In the genomic region with DNA sequence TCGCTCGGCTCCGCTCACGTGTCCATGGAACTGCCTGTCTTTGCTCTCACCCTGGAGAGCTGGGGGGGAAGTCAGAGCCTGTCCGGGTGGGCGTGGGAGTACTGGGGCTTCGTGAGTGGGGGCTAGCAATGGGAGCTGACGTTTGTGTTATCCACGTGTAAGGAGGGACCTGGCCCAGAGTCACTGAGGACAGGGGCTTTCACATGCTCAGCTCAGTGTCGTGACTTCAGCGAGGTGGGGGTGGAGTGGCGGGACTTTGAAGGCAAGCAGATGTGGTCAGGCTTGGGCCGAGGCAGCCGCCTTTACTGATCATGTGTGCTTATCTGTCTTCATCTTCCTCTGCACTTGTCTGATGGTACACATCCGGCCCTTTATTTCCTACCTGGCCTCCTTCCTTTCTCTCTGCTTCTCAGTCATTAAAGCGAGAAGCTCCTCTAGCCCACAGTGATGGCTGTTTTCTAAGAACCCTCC, we compare ENCODE assay signal across 8 cellular contexts.
DNase-seq lines count a peak whose midpoint lies in the region; ATAC-seq lines count a peak whose summit lies in the region.

No MANE protein-coding gene starts in this region.

- no peak overlapping the region for H3K4me3 Mint-ChIP-seq in activated naive CD8-positive, alpha-beta T cell treated with anti-CD3 and anti-CD28 coated beads for 36 hours

- H3K18ac ChIP-seq in neuronal stem cell (ENCODE audit: low read length) = peak overlapping the region; percentile 69
- no peak overlapping the region for H3K18ac ChIP-seq in mesendoderm (ENCODE audit: low read length)

- H2AK5ac ChIP-seq in neuronal stem cell (ENCODE audit: low read depth, low read length) (peak overlapping the region; percentile 10), mesendoderm (ENCODE audit: low read length) (no peak overlapping the region)

- peak overlapping the region; percentile 93 for H3K27ac Mint-ChIP-seq in activated naive CD8-positive, alpha-beta T cell treated with anti-CD3 and anti-CD28 coated beads for 36 hours

- H3K9me3 ChIP-seq in neuronal stem cell (replicated peaks in 1 of 2; ENCODE audit: control insufficient read depth in 2 of 2, insufficient read depth in 1 of 2, low read depth in 1 of 2, low read length in 2 of 2) = peaks cover 6 to 24% of the 10 kb centered on the region in 2 donors

- no peak overlapping the region for H2BK120ac ChIP-seq in neuronal stem cell (ENCODE audit: low read depth, low read length)
- H2BK120ac ChIP-seq in mesendoderm (ENCODE audit: low read depth, low read length) = no peak overlapping the region

- H3K23ac ChIP-seq in neuronal stem cell (ENCODE audit: low read depth, low read length, poor library complexity) = no peak overlapping the region
- H3K23ac ChIP-seq in mesendoderm (ENCODE audit: low read length) = no peak overlapping the region

- no peak overlapping the region for H3K4me2 ChIP-seq in neuronal stem cell (ENCODE audit: insufficient read depth, low read length, poor library complexity, severe bottlenecking)
- no peak overlapping the region for H3K4me2 ChIP-seq in mesendoderm (ENCODE audit: low read length)

- DNase-seq in activated CD4-positive, CD25-positive, alpha-beta regulatory T cell (lab: John Stamatoyannopoulos, UW) = peak; percentile 7 to 47 (median 29)
- peak; percentile 48 for DNase-seq in activated naive CD8-positive, alpha-beta T cell treated with anti-CD3 and anti-CD28 coated beads for 36 hours
- DNase-seq in neuronal stem cell (ENCODE audit: low spot score) (no peak), mesendoderm (no peak)

- no peaks in the 10 kb centered on the region for H3K27me3 ChIP-seq in neuronal stem cell (ENCODE audit: control insufficient read depth in 3 of 3, insufficient read depth in 3 of 3, low read depth in 1 of 3, low read length in 3 of 3)
- no peaks in the 10 kb centered on the region for H3K27me3 ChIP-seq in mesendoderm (ENCODE audit: insufficient read depth, low read length, poor library complexity)

- no peak overlapping the region for H2AFZ ChIP-seq in neuronal stem cell (ENCODE audit: low read length)

- H3K79me2 ChIP-seq in mesendoderm (ENCODE audit: control insufficient read depth, insufficient read depth, low read length) = no peaks in the 10 kb centered on the region

- H3K4me3 ChIP-seq in neuronal stem cell (ENCODE audit: low read length in 2 of 2) = no peak overlapping the region
- no peak overlapping the region for H3K4me3 ChIP-seq in mesendoderm (ENCODE audit: low read length)

- no peak overlapping the region for H3K27ac ChIP-seq in neuronal stem cell (replicated peaks; ENCODE audit: low read length)
- peak overlapping the region; percentile 99 for H3K27ac ChIP-seq in temporal lobe (ENCODE audit: low read depth, low read length)
- no peak overlapping the region for H3K27ac ChIP-seq in mesendoderm (ENCODE audit: low read depth, low read length)

- H2BK5ac ChIP-seq in neuronal stem cell (ENCODE audit: low read length) (no peak overlapping the region), mesendoderm (ENCODE audit: low read length) (no peak overlapping the region)

- no peak overlapping the region for H4K5ac ChIP-seq in mesendoderm (ENCODE audit: low read length)

- H3K14ac ChIP-seq in neuronal stem cell (ENCODE audit: low read length) = no peak overlapping the region

- no CpG with 5 or more reads among the region's 16 CpGs for WGBS in neuronal stem cell (ENCODE audit: extremely low coverage in 2 of 2, insufficient read length in 2 of 2, insufficient replicate concordance in 1 of 2), 2 donors
- no CpG with 5 or more reads among the region's 16 CpGs for WGBS in mesendoderm (ENCODE audit: extremely low coverage, insufficient coverage, low lambda C conversion rate)

- H3K4me1 Mint-ChIP-seq in activated naive CD8-positive, alpha-beta T cell treated with anti-CD3 and anti-CD28 coated beads for 36 hours = peaks cover 54% of the 10 kb centered on the region

- no peaks in the 10 kb centered on the region for H3K36me3 Mint-ChIP-seq in activated naive CD8-positive, alpha-beta T cell treated with anti-CD3 and anti-CD28 coated beads for 36 hours

- no peak overlapping the region for H3K9ac ChIP-seq in neuronal stem cell (ENCODE audit: low read depth, low read length, poor library complexity)
- no peak overlapping the region for H3K9ac ChIP-seq in mesendoderm (ENCODE audit: low read length)

- no peaks in the 10 kb centered on the region for H3K27me3 Mint-ChIP-seq in activated naive CD8-positive, alpha-beta T cell treated with anti-CD3 and anti-CD28 coated beads for 36 hours

- no peak overlapping the region for H4K91ac ChIP-seq in neuronal stem cell (ENCODE audit: low read depth, low read length, poor library complexity)

- H3K4ac ChIP-seq in neuronal stem cell (ENCODE audit: low read length) (no peak overlapping the region), mesendoderm (ENCODE audit: low read depth, low read length) (no peak overlapping the region)

- no peak overlapping the region for H3K56ac ChIP-seq in mesendoderm (ENCODE audit: low read length)

- H3K4me1 ChIP-seq in neuronal stem cell (ENCODE audit: control insufficient read depth in 2 of 2, insufficient read depth in 1 of 2, low read depth in 1 of 2, low read length in 2 of 2) (peaks cover 24 to 26% of the 10 kb centered on the region in 2 donors), mesendoderm (ENCODE audit: control insufficient read depth, low read depth, low read length) (no peaks in the 10 kb centered on the region)

- ATAC-seq in HG02938 (IDR thresholded peaks at IDR 0.05; ENCODE audit: unreplicated experiment) = no peak
- no peak for ATAC-seq in GM18861 (IDR thresholded peaks at IDR 0.05; ENCODE audit: unreplicated experiment)
- ATAC-seq in HG02759 (IDR thresholded peaks at IDR 0.05; ENCODE audit: unreplicated experiment) = no peak

- peaks cover 3% of the 10 kb centered on the region for H3K9me3 Mint-ChIP-seq in activated naive CD8-positive, alpha-beta T cell treated with anti-CD3 and anti-CD28 coated beads for 36 hours

- peaks cover 12 to 23% of the 10 kb centered on the region in 2 donors for H3K36me3 ChIP-seq in neuronal stem cell (replicated peaks in 1 of 2; ENCODE audit: control insufficient read depth in 2 of 2, insufficient read depth in 2 of 2, low read length in 2 of 2)
- no peaks in the 10 kb centered on the region for H3K36me3 ChIP-seq in mesendoderm (ENCODE audit: control insufficient read depth, insufficient read depth, low read length)

- H2BK12ac ChIP-seq in neuronal stem cell (ENCODE audit: low read length) = no peak overlapping the region

- H3K79me1 ChIP-seq in neuronal stem cell (ENCODE audit: low read depth, low read length) (peaks cover 7% of the 10 kb centered on the region), mesendoderm (ENCODE audit: low read length) (no peaks in the 10 kb centered on the region)

- H2BK15ac ChIP-seq in neuronal stem cell (ENCODE audit: low read length) (no peak overlapping the region), mesendoderm (replicated peaks; ENCODE audit: low read depth) (no peak overlapping the region)

- H4K8ac ChIP-seq in neuronal stem cell (ENCODE audit: low read depth, low read length) (no peak overlapping the region), mesendoderm (ENCODE audit: low read depth, low read length) (no peak overlapping the region)

Comparison
In these comparisons a context has a peak if more than half of its experiments do, and no peak if none do; other contexts are left out.
1. DNase-seq: peak in activated CD4-positive, CD25-positive, alpha-beta regulatory T cell (4 of 4) and activated naive CD8-positive, alpha-beta T cell treated with anti-CD3 and anti-CD28 coated beads for 36 hours (single experiment); none in neuronal stem cell (single experiment) and mesendoderm (single experiment).